ENCODE assay signal across 1 cellular context in the genomic region with DNA sequence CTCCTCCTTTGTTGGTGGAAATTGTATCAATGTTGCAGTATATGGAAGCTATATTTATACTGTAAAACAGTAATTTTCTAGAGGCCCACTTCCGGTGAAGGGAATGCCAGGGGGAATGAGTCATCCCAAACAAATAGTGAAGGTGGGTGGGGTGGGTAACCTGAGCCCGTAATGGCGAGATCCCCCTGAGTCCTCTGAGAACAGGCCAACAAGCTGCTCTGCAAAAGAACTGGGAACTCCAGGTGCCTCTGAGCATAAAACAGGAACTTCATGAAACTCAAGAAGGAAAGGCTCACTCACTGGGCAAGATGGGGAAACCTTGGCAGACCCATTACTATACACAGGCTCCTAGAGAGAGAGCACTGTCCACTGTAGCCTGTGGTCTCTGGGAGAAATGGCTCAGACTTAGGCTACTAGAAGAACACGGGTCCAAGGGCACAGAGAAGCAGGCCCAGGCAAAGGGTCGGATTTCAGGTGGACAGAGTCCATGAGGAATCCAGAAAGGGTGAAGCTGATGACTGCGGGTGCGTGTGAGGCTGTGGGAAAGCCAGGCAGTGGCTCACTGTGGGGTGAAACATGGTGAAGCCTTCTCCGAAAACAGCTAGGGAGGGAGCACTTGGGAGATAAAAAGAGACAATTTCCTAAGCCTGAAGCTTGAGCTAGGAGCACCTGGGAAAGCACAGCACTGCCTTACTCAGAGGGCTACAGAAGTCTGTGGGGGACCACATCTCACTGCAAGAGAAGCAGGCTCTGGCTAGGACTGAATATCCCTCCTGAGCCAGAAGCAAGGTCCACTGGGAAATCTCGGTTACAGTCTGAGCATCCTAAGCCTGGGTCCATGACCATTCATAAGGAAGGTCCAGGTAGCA.
A peak's percentile ranks its signal among the peaks of the same experiment; 100 is the strongest.
TF ChIP-seq lines count a peak whose summit lies in the region.

No MANE protein-coding gene starts in this region.

TF ChIP-seq in HEK293, 187 proteins besides CTCF, POLR2A, EP300 and RAD21 (continued from another document and continues in another):
- TF ChIP-seq, protein P1, sequence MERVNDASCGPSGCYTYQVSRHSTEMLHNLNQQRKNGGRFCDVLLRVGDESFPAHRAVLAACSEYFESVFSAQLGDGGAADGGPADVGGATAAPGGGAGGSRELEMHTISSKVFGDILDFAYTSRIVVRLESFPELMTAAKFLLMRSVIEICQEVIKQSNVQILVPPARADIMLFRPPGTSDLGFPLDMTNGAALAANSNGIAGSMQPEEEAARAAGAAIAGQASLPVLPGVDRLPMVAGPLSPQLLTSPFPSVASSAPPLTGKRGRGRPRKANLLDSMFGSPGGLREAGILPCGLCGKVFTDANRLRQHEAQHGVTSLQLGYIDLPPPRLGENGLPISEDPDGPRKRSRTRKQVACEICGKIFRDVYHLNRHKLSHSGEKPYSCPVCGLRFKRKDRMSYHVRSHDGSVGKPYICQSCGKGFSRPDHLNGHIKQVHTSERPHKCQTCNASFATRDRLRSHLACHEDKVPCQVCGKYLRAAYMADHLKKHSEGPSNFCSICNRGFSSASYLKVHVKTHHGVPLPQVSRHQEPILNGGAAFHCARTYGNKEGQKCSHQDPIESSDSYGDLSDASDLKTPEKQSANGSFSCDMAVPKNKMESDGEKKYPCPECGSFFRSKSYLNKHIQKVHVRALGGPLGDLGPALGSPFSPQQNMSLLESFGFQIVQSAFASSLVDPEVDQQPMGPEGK (tag by site-specific recombination; IDR thresholded peaks at IDR 0.05): peak; percentile 89
- TF ChIP-seq HOXC10 (CRISPR knock-in tag; IDR thresholded peaks at IDR 0.05) (no peak), ZNF426 (tag by site-specific recombination; IDR thresholded peaks at IDR 0.05) (no peak), ZNF366 (tag by site-specific recombination; conservative IDR thresholded peaks at IDR 0.05) (peak; percentile 71), ZNF157 (tag by site-specific recombination; IDR thresholded peaks at IDR 0.05) (no peak), ZNF302 (tag by site-specific recombination; IDR thresholded peaks at IDR 0.05; ENCODE audit: low read depth) (no peak), ZNF654 (tag by site-specific recombination; IDR thresholded peaks at IDR 0.05; ENCODE audit: low read depth) (no peak), ZNF2 (tag by site-specific recombination; IDR thresholded peaks at IDR 0.05) (peak; percentile 65), ZNF48 (tag by site-specific recombination; IDR thresholded peaks at IDR 0.05) (no peak), GLI4 (tag by site-specific recombination; IDR thresholded peaks at IDR 0.05) (no peak), ZNF701 (tag by site-specific recombination; IDR thresholded peaks at IDR 0.05) (peak; percentile 88), ZNF624 (tag by site-specific recombination; IDR thresholded peaks at IDR 0.05) (no peak), ZSCAN30 (tag by site-specific recombination; IDR thresholded peaks at IDR 0.05) (no peak), ZNF239 (tag by site-specific recombination; IDR thresholded peaks at IDR 0.05) (no peak), HOXD13 (CRISPR knock-in tag; IDR thresholded peaks at IDR 0.05; ENCODE audit: borderline replicate concordance) (no peak), ZNF830 (tag by site-specific recombination; IDR thresholded peaks at IDR 0.05; ENCODE audit: low read depth) (no peak), ZNF664 (tag by site-specific recombination; IDR thresholded peaks at IDR 0.05) (no peak), ZNF140 (tag by site-specific recombination; IDR thresholded peaks at IDR 0.05) (no peak), TRIM28 (IDR thresholded peaks at IDR 0.05; ENCODE audit: borderline replicate concordance, low read length) (peak; percentile 71; the same call in 1 of the 2 replicates), GLIS2 (tag by site-specific recombination; IDR thresholded peaks at IDR 0.05) (peak; percentile 62; the same call in 1 of the 2 replicates), EGR2 (tag by site-specific recombination; IDR thresholded peaks at IDR 0.05; ENCODE audit: low read depth) (peak; percentile 57; the same call in 1 of the 2 replicates), ZNF114 (tag by site-specific recombination; IDR thresholded peaks at IDR 0.05) (no peak), ZNF354C (tag by site-specific recombination; IDR thresholded peaks at IDR 0.05; ENCODE audit: borderline replicate concordance, low read depth) (no peak), ZNF133 (tag by site-specific recombination; IDR thresholded peaks at IDR 0.05) (no peak), OSR2 (tag by site-specific recombination; IDR thresholded peaks at IDR 0.05) (peak; percentile 82), YY1 (tag by site-specific recombination; IDR thresholded peaks at IDR 0.05) (no peak), ZNF610 (tag by site-specific recombination; IDR thresholded peaks at IDR 0.05; ENCODE audit: borderline replicate concordance) (no peak), ZNF211 (tag by site-specific recombination; IDR thresholded peaks at IDR 0.05; ENCODE audit: low read depth) (no peak), SCRT2 (tag by site-specific recombination; IDR thresholded peaks at IDR 0.05) (0 out of 2 replicates have a peak, but pooled peaks have one; percentile 25), ZBTB21 (tag by site-specific recombination; IDR thresholded peaks at IDR 0.05) (peak; percentile 75), ZFHX2 (tag by site-specific recombination; conservative IDR thresholded peaks at IDR 0.05) (peak; percentile 77), SP2 (tag by site-specific recombination; IDR thresholded peaks at IDR 0.05) (peak; percentile 34; the same call in 1 of the 2 replicates), ZNF670 (tag by site-specific recombination; IDR thresholded peaks at IDR 0.05; ENCODE audit: low read depth) (no peak), REPIN1 (tag by site-specific recombination; IDR thresholded peaks at IDR 0.05; ENCODE audit: low read depth) (no peak), ZXDB (tag by site-specific recombination; IDR thresholded peaks at IDR 0.05) (peak; percentile 75), SP7 (tag by site-specific recombination; IDR thresholded peaks at IDR 0.05) (peak; percentile 100), TCF7L2 (IDR thresholded peaks at IDR 0.05; ENCODE audit: borderline replicate concordance, low read depth, low read length) (no peak), ZFP3 (tag by site-specific recombination; IDR thresholded peaks at IDR 0.05; ENCODE audit: low read depth) (no peak), ZNF626 (tag by site-specific recombination; IDR thresholded peaks at IDR 0.05) (no peak)
- TF ChIP-seq, protein P2, sequence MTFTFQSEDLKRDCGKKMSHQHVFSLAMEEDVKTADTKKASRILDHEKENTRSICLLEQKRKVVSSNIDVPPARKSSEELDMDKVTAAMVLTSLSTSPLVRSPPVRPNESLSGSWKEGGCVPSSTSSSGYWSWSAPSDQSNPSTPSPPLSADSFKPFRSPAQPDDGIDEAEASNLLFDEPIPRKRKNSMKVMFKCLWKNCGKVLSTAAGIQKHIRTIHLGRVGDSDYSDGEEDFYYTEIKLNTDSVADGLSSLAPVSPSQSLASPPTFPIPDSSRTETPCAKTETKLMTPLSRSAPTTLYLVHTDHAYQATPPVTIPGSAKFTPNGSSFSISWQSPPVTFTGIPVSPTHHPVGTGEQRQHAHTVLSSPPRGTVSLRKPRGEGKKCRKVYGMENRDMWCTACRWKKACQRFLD (tag by site-specific recombination; IDR thresholded peaks at IDR 0.05): no peak
- TF ChIP-seq, protein P3, sequence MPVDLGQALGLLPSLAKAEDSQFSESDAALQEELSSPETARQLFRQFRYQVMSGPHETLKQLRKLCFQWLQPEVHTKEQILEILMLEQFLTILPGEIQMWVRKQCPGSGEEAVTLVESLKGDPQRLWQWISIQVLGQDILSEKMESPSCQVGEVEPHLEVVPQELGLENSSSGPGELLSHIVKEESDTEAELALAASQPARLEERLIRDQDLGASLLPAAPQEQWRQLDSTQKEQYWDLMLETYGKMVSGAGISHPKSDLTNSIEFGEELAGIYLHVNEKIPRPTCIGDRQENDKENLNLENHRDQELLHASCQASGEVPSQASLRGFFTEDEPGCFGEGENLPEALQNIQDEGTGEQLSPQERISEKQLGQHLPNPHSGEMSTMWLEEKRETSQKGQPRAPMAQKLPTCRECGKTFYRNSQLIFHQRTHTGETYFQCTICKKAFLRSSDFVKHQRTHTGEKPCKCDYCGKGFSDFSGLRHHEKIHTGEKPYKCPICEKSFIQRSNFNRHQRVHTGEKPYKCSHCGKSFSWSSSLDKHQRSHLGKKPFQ (tag by site-specific recombination; IDR thresholded peaks at IDR 0.05): no peak
- TF ChIP-seq, protein P4, sequence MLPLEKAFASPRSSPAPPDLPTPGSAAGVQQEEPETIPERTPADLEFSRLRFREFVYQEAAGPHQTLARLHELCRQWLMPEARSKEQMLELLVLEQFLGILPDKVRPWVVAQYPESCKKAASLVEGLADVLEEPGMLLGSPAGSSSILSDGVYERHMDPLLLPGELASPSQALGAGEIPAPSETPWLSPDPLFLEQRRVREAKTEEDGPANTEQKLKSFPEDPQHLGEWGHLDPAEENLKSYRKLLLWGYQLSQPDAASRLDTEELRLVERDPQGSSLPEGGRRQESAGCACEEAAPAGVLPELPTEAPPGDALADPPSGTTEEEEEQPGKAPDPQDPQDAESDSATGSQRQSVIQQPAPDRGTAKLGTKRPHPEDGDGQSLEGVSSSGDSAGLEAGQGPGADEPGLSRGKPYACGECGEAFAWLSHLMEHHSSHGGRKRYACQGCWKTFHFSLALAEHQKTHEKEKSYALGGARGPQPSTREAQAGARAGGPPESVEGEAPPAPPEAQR (tag by site-specific recombination; IDR thresholded peaks at IDR 0.05): no peak
- TF ChIP-seq, protein P5, sequence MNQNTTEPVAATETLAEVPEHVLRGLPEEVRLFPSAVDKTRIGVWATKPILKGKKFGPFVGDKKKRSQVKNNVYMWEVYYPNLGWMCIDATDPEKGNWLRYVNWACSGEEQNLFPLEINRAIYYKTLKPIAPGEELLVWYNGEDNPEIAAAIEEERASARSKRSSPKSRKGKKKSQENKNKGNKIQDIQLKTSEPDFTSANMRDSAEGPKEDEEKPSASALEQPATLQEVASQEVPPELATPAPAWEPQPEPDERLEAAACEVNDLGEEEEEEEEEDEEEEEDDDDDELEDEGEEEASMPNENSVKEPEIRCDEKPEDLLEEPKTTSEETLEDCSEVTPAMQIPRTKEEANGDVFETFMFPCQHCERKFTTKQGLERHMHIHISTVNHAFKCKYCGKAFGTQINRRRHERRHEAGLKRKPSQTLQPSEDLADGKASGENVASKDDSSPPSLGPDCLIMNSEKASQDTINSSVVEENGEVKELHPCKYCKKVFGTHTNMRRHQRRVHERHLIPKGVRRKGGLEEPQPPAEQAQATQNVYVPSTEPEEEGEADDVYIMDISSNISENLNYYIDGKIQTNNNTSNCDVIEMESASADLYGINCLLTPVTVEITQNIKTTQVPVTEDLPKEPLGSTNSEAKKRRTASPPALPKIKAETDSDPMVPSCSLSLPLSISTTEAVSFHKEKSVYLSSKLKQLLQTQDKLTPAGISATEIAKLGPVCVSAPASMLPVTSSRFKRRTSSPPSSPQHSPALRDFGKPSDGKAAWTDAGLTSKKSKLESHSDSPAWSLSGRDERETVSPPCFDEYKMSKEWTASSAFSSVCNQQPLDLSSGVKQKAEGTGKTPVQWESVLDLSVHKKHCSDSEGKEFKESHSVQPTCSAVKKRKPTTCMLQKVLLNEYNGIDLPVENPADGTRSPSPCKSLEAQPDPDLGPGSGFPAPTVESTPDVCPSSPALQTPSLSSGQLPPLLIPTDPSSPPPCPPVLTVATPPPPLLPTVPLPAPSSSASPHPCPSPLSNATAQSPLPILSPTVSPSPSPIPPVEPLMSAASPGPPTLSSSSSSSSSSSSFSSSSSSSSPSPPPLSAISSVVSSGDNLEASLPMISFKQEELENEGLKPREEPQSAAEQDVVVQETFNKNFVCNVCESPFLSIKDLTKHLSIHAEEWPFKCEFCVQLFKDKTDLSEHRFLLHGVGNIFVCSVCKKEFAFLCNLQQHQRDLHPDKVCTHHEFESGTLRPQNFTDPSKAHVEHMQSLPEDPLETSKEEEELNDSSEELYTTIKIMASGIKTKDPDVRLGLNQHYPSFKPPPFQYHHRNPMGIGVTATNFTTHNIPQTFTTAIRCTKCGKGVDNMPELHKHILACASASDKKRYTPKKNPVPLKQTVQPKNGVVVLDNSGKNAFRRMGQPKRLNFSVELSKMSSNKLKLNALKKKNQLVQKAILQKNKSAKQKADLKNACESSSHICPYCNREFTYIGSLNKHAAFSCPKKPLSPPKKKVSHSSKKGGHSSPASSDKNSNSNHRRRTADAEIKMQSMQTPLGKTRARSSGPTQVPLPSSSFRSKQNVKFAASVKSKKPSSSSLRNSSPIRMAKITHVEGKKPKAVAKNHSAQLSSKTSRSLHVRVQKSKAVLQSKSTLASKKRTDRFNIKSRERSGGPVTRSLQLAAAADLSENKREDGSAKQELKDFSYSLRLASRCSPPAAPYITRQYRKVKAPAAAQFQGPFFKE (tag by site-specific recombination; IDR thresholded peaks at IDR 0.05; ENCODE audit: borderline replicate concordance): no peak
- TF ChIP-seq, protein P6, sequence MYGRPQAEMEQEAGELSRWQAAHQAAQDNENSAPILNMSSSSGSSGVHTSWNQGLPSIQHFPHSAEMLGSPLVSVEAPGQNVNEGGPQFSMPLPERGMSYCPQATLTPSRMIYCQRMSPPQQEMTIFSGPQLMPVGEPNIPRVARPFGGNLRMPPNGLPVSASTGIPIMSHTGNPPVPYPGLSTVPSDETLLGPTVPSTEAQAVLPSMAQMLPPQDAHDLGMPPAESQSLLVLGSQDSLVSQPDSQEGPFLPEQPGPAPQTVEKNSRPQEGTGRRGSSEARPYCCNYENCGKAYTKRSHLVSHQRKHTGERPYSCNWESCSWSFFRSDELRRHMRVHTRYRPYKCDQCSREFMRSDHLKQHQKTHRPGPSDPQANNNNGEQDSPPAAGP (tag by site-specific recombination; IDR thresholded peaks at IDR 0.05): no peak
- TF ChIP-seq, protein P7, sequence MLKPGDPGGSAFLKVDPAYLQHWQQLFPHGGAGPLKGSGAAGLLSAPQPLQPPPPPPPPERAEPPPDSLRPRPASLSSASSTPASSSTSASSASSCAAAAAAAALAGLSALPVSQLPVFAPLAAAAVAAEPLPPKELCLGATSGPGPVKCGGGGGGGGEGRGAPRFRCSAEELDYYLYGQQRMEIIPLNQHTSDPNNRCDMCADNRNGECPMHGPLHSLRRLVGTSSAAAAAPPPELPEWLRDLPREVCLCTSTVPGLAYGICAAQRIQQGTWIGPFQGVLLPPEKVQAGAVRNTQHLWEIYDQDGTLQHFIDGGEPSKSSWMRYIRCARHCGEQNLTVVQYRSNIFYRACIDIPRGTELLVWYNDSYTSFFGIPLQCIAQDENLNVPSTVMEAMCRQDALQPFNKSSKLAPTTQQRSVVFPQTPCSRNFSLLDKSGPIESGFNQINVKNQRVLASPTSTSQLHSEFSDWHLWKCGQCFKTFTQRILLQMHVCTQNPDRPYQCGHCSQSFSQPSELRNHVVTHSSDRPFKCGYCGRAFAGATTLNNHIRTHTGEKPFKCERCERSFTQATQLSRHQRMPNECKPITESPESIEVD (tag by site-specific recombination; IDR thresholded peaks at IDR 0.05): peak; percentile 98
- TF ChIP-seq, protein P8, sequence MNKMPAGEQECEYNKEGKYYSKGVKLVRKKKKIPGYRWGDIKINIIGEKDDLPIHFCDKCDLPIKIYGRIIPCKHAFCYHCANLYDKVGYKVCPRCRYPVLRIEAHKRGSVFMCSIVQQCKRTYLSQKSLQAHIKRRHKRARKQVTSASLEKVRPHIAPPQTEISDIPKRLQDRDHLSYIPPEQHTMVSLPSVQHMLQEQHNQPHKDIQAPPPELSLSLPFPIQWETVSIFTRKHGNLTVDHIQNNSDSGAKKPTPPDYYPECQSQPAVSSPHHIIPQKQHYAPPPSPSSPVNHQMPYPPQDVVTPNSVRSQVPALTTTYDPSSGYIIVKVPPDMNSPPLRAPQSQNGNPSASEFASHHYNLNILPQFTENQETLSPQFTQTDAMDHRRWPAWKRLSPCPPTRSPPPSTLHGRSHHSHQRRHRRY (tag by site-specific recombination; IDR thresholded peaks at IDR 0.05): no peak
